ENCODE assay signal across 21 cellular contexts in genomic region chr13:23468811-23469210, GRCh38. TPM values are rescaled to one million over a fixed set of nuclear protein-coding genes. Genes with fewer than 3 reads are reported as not detected.
DNase-seq lines count a peak whose midpoint lies in the region; ATAC-seq, FAIRE-seq and TF ChIP-seq lines count a peak whose summit lies in the region.
"Had no signal": no experiment of that assay in that cellular context is flagged by ENCODE, and none has a peak within 500 bp of the region (broad histone marks: within the 10 kb centered on the region; RNA-seq: fewer than 3 reads in every experiment).

No MANE protein-coding gene starts in this region.

- peak overlapping the region; percentile 20 for H3K27ac ChIP-seq in fibroblast of lung (ENCODE audit: insufficient read depth, low read length)
- H3K27ac ChIP-seq: BLaER1 treated with 17β-estradiol and CSF1 and Interleukin-3, amounts not matched to agents 10 nM and 100 nM; SK-N-MC had no signal

- no peak overlapping the region for H3K4me2 ChIP-seq in fibroblast of lung (ENCODE audit: extremely low read depth, insufficient read depth, low read length)
- H3K4me2 ChIP-seq: BLaER1 treated with 17β-estradiol and CSF1 and Interleukin-3, amounts not matched to agents 10 nM and 100 nM had no signal

- H2AFZ ChIP-seq in fibroblast of lung (ENCODE audit: low read length), result no peak overlapping the region

- DNase-seq in AG04449 (ENCODE audit: low read depth, low spot score) (no peak), HFF-Myc (ENCODE audit: extremely low read depth, low read depth) (no peak), SK-MEL-5 (ENCODE audit: low read depth, low spot score) (peak; percentile 39), fibroblast of lung (ENCODE audit: low read depth in 2 of 2) (no peak), D721Med (ENCODE audit: insufficient read length, low spot score) (no peak), NCI-H2081 treated with DMSO at 0.1 percent for 48 hours (lab: John Stamatoyannopoulos, UW) (no peak), cortex of kidney (lab: John Stamatoyannopoulos, UW) (no peak)
- DNase-seq: 8988T; CD8-positive, alpha-beta memory T cell; DMS79 treated with DMSO at 0.1 percent for 48 hours; GF-D8; KG1; NCI-H1048; NCI-H1436 treated with DMSO at 0.1 percent for 48 hours; NCI-H2107; NCI-H82; T-helper 1 cell had no signal

- H3K27me3 ChIP-seq in fibroblast of lung (ENCODE audit: control insufficient read depth, insufficient read depth, low read length), result no peaks in the 10 kb centered on the region
- H3K27me3 ChIP-seq: BLaER1 treated with 17β-estradiol and CSF1 and Interleukin-3, amounts not matched to agents 10 nM and 100 nM had no signal

- H3K4me1 ChIP-seq in fibroblast of lung (ENCODE audit: control insufficient read depth, extremely low read depth, insufficient read depth, low read length), result peaks cover 9% of the 10 kb centered on the region

- no peaks in the 10 kb centered on the region for H3K36me3 ChIP-seq in fibroblast of lung (ENCODE audit: control insufficient read depth, insufficient read depth, low read length)
- H3K36me3 ChIP-seq: BLaER1 treated with 17β-estradiol and CSF1 and Interleukin-3, amounts not matched to agents 10 nM and 100 nM had no signal

- H3K9ac ChIP-seq in fibroblast of lung (ENCODE audit: insufficient read depth, low read length), result no peak overlapping the region
- H3K9ac ChIP-seq: BLaER1 treated with 17β-estradiol and CSF1 and Interleukin-3, amounts not matched to agents 10 nM and 100 nM had no signal

- CTCF ChIA-PET in AG04449 (lab: Yijun Ruan, JAX), result interaction anchor here (1.0 to 5.1 kb wide), 15 partner anchors 8 to 491 kb away, joined by 4 to 65 read pairs (median 13); partner anchors contain the start of genes C1QTNF9B, MIPEP and TNFRSF19

- H3K79me2 ChIP-seq in fibroblast of lung (ENCODE audit: control insufficient read depth, insufficient read depth, low read length), result no peaks in the 10 kb centered on the region

- TF ChIP-seq CTCF in AG04449 (IDR thresholded peaks at IDR 0.05; ENCODE audit: insufficient read depth, low read length, missing control alignments), result no peak
- no peak for TF ChIP-seq CTCF in HFF-Myc (IDR thresholded peaks at IDR 0.05; ENCODE audit: low read depth, low read length, missing control alignments)
- no peak for TF ChIP-seq CTCF in fibroblast of lung (conservative IDR thresholded peaks at IDR 0.05 in 1 of 2, IDR thresholded peaks at IDR 0.05 in 1 of 2; ENCODE audit: low read depth in 1 of 2, low read length in 2 of 2)
- TF ChIP-seq CTCF in D721Med (IDR thresholded peaks at IDR 0.05; ENCODE audit: insufficient read depth, missing control alignments), result no peak

- H3K9me3 ChIP-seq in fibroblast of lung (ENCODE audit: control insufficient read depth, insufficient read depth, low read depth, low read length), result no peaks in the 10 kb centered on the region

- ATAC-seq in GM21717 (IDR thresholded peaks at IDR 0.05; ENCODE audit: unreplicated experiment), result no peak

- peak overlapping the region; percentile 7; the same call in 1 of the 2 replicates for H3K4me3 ChIP-seq in AG04449 (ENCODE audit: low read depth, low read length)
- peak overlapping the region; percentile 43 for H3K4me3 ChIP-seq in HFF-Myc (replicated peaks; ENCODE audit: low read depth, low read length)
- H3K4me3 ChIP-seq in fibroblast of lung (replicated peaks in 1 of 4; ENCODE audit: control extremely low read depth in 1 of 4, insufficient read depth in 1 of 4, low read depth in 3 of 4, low read length in 4 of 4), result no peak overlapping the region
- H3K4me3 ChIP-seq: BLaER1 treated with 17β-estradiol and CSF1 and Interleukin-3, amounts not matched to agents 10 nM and 100 nM; SK-N-MC had no signal

- H4K20me1 ChIP-seq in fibroblast of lung (ENCODE audit: control insufficient read depth, extremely low read depth, insufficient read depth, low read length), result no peaks in the 10 kb centered on the region
- H4K20me1 ChIP-seq: BLaER1 treated with 17β-estradiol and CSF1 and Interleukin-3, amounts not matched to agents 10 nM and 100 nM had no signal

- POLR2A ChIA-PET in AG04449 (lab: Yijun Ruan, JAX), result interaction anchor here (3.0 kb wide), 1 partner anchor 32 kb away, joined by 20 read pairs; no protein-coding TSS in a partner anchor

- FAIRE-seq in D721Med (lab: Jason Lieb, UNC), result no peak
- FAIRE-seq: GM12892 had no signal

- in situ Hi-C loops in SK-MEL-5 (cut with HindIII; ENCODE audit: low pct_unique_long_range_greater_than_20kb, low sequenced_read_pairs), result no loop called here

RNA-seq across cellular contexts. Expression of gene SACS, which starts 35.3 kb away (rescaled TPM):
- total RNA-seq in SK-MEL-5 (2014; rRNA removed; shearing (Covaris generic)), result 41.0 and 44.8 TPM in 2 replicates
- polyA plus RNA-seq in SK-MEL-5 (2015; cell fraction: cytosol; rRNA removed), result 15.0 and 17.7 TPM in 2 replicates
- 90.1 and 114 TPM in 2 replicates for polyA plus RNA-seq in SK-MEL-5 (2015; cell fraction: nucleus; rRNA removed)
- total RNA-seq in fibroblast of lung, result 61.9 and 94.5 TPM in 2 replicates
- 41.9 and 43.1 TPM in 2 replicates for polyA plus RNA-seq in fibroblast of lung
- 28.6 and 35.0 TPM in 2 replicates for polyA plus RNA-seq in fibroblast of lung (2012)
- 208 and 246 TPM in 2 replicates for polyA minus RNA-seq in fibroblast of lung (ENCODE audit: low replicate concordance)

Comparison
In these comparisons a context has a peak if more than half of its experiments do, and no peak if none do; other contexts are left out.
1. H3K4me3 ChIP-seq: peak in AG04449 (single experiment) and HFF-Myc (single experiment); none in fibroblast of lung (0 of 4).